Comparison of ENCODE assay signal across 8 cellular contexts in the genomic region with DNA sequence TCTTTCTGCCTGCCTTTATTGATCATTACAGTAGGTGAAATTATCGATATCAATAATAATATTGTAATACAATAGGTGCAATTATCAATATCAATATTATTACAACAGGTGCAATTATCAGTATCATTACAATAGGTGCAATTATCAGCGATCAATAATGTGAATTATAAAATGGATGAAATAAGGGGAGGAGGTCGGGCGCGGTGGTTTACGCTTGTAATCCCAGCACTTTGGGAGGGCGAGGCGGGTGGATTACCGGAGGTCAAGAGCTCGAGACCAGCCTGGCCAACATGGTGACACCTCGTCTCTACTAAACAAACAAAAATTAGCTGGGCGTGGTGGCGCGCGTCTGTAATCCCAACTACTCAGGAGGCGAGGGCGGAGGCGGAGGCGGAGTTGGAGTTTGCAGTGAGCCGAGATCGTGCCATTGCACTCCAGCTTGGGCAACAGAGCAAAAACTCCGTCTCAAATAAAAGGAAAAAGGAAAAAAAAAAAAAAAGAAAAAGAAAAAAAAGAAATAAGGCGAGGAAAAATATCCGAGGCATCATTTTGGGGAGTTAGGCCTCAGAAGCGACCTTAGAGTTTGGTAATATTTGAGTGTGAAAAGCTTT. TPM values are rescaled to one million over a fixed set of nuclear protein-coding genes. Genes with fewer than 3 reads are reported as not detected.
A peak's percentile ranks its signal among the peaks of the same experiment; 100 is the strongest.
DNase-seq lines count a peak whose midpoint lies in the region; ATAC-seq, FAIRE-seq and TF ChIP-seq lines count a peak whose summit lies in the region.

No MANE protein-coding gene starts in this region.

- peak overlapping the region; percentile 99 for H3K9ac ChIP-seq in astrocyte (ENCODE audit: low read length)

- peaks cover 31% of the 10 kb centered on the region for H3K4me1 Mint-ChIP-seq in T-helper 1 cell treated with Interleukin-12 subunit alpha and Interleukin-12 subunit beta and Interleukin-4 antibody, amounts not matched to agents 30 μg/mL and 1 μg/mL, for 36 hours (ENCODE audit: low read depth)
- H3K4me1 Mint-ChIP-seq in astrocyte (ENCODE audit: low read depth, unreplicated experiment), result peaks cover 16% of the 10 kb centered on the region

- DNase-seq in DMS79 treated with DMSO at 0.1 percent for 48 hours (lab: John Stamatoyannopoulos, UW) (peak; percentile 16), NCI-H1105 (lab: John Stamatoyannopoulos, UW) (peak; percentile 71), astrocyte (ENCODE audit: low read depth) (peak; percentile 26), iPS DF 6.9 (ENCODE audit: low read depth, low spot score) (peak; percentile 20), gastrocnemius medialis (peak; percentile 67 to 86), cerebellar nuclear complex (lab: John Stamatoyannopoulos, UW) (no peak)

- peaks cover 36% of the 10 kb centered on the region for H4K20me1 ChIP-seq in astrocyte (ENCODE audit: insufficient read depth, low read length)

- TF ChIP-seq POLR2A in gastrocnemius medialis (IDR thresholded peaks at IDR 0.05), result no peak

- intact Hi-C loops in gastrocnemius medialis (cut with DNase I; ENCODE audit: low total_unique reads), result loop anchor here (1.0 kb wide), 2 partner anchors 32 to 438 kb away; a partner anchor contains a TSS

- no peaks in the 10 kb centered on the region for H3K9me3 ChIP-seq in astrocyte (ENCODE audit: insufficient read depth, low read depth, low read length)
- no peaks in the 10 kb centered on the region for H3K9me3 ChIP-seq in iPS DF 6.9 (ENCODE audit: control insufficient read depth, insufficient read depth, low read length)
- no peaks in the 10 kb centered on the region for H3K9me3 ChIP-seq in gastrocnemius medialis

- H3K4me1 ChIP-seq in astrocyte (ENCODE audit: insufficient read depth, low read length), result peaks cover 14% of the 10 kb centered on the region
- H3K4me1 ChIP-seq in iPS DF 6.9 (ENCODE audit: control insufficient read depth, insufficient read depth, low read length), result no peaks in the 10 kb centered on the region
- H3K4me1 ChIP-seq in gastrocnemius medialis, result peaks cover 31 to 46% of the 10 kb centered on the region in 2 donors

- H3K36me3 ChIP-seq in astrocyte (ENCODE audit: insufficient read depth, low read length), result peaks cover 5% of the 10 kb centered on the region
- H3K36me3 ChIP-seq in iPS DF 6.9 (ENCODE audit: control insufficient read depth, insufficient read depth, low read length), result no peaks in the 10 kb centered on the region
- H3K36me3 ChIP-seq in gastrocnemius medialis, result no peaks in the 10 kb centered on the region

- in situ Hi-C loops in gastrocnemius medialis (cut with MboI; ENCODE audit: low sequenced_read_pairs in 4 of 4), result loop anchor here in 2 of 4 donors (10.0 to 25.0 kb wide), 2 partner anchors 635 to 773 kb away; no protein-coding TSS in a partner anchor

- no peak for FAIRE-seq in astrocyte (lab: Jason Lieb, UNC)

- H3K27ac ChIP-seq in astrocyte (ENCODE audit: low read depth, low read length), result peak overlapping the region; percentile 98
- H3K27ac ChIP-seq in iPS DF 6.9 (ENCODE audit: low read length), result no peak overlapping the region
- H3K27ac ChIP-seq in gastrocnemius medialis, result peak overlapping the region; percentile 96 to 100 (median 98)

- no CpG with 5 or more reads among the region's 25 CpGs for WGBS in iPS DF 6.9 (ENCODE audit: insufficient coverage, insufficient read length)

- ATAC-seq in gastrocnemius medialis (peak; percentile 59 to 65), HG02759 (IDR thresholded peaks at IDR 0.05; ENCODE audit: unreplicated experiment) (no peak)

- peak overlapping the region; percentile 20 for H2AFZ ChIP-seq in astrocyte (ENCODE audit: low read depth, low read length)

- no peaks in the 10 kb centered on the region for H3K9me3 Mint-ChIP-seq in T-helper 1 cell treated with Interleukin-12 subunit alpha and Interleukin-12 subunit beta and Interleukin-4 antibody, amounts not matched to agents 30 μg/mL and 1 μg/mL, for 36 hours
- no peaks in the 10 kb centered on the region for H3K9me3 Mint-ChIP-seq in astrocyte (ENCODE audit: unreplicated experiment)

- no peaks in the 10 kb centered on the region for H3K27me3 ChIP-seq in astrocyte (ENCODE audit: insufficient read depth, low read length)
- H3K27me3 ChIP-seq in iPS DF 6.9 (ENCODE audit: control insufficient read depth, insufficient read depth, low read length), result no peaks in the 10 kb centered on the region
- no peaks in the 10 kb centered on the region for H3K27me3 ChIP-seq in gastrocnemius medialis

- peaks cover 18% of the 10 kb centered on the region for H3K36me3 Mint-ChIP-seq in T-helper 1 cell treated with Interleukin-12 subunit alpha and Interleukin-12 subunit beta and Interleukin-4 antibody, amounts not matched to agents 30 μg/mL and 1 μg/mL, for 36 hours (ENCODE audit: low read depth)
- no peaks in the 10 kb centered on the region for H3K36me3 Mint-ChIP-seq in astrocyte (ENCODE audit: low read depth, unreplicated experiment)

- no peak for TF ChIP-seq CTCF in astrocyte (IDR thresholded peaks at IDR 0.05; ENCODE audit: insufficient read depth, low read depth, low read length)
- TF ChIP-seq CTCF in gastrocnemius medialis (IDR thresholded peaks at IDR 0.05 in 4 of 5, conservative IDR thresholded peaks at IDR 0.05 in 1 of 5), result no peak

- peak overlapping the region; percentile 87 for H3K4me2 ChIP-seq in astrocyte (ENCODE audit: low read length)

- H3K4me3 ChIP-seq in astrocyte (ENCODE audit: insufficient read depth, low read depth, low read length), result peak overlapping the region; percentile 97
- peak overlapping the region; percentile 100; the same call in 1 of the 2 replicates for H3K4me3 ChIP-seq in iPS DF 6.9 (ENCODE audit: low read length)
- peak overlapping the region; percentile 87 to 99 (median 98) for H3K4me3 ChIP-seq in gastrocnemius medialis

- H3K79me2 ChIP-seq in astrocyte (ENCODE audit: insufficient read depth, low read length), result peaks cover 44% of the 10 kb centered on the region

- peak overlapping the region; percentile 91 for H3K4me3 Mint-ChIP-seq in T-helper 1 cell treated with Interleukin-12 subunit alpha and Interleukin-12 subunit beta and Interleukin-4 antibody, amounts not matched to agents 30 μg/mL and 1 μg/mL, for 36 hours
- H3K4me3 Mint-ChIP-seq in astrocyte (ENCODE audit: unreplicated experiment), result peak overlapping the region; percentile 90

- H3K27ac Mint-ChIP-seq in T-helper 1 cell treated with Interleukin-12 subunit alpha and Interleukin-12 subunit beta and Interleukin-4 antibody, amounts not matched to agents 30 μg/mL and 1 μg/mL, for 36 hours, result peak overlapping the region; percentile 98
- H3K27ac Mint-ChIP-seq in astrocyte (ENCODE audit: unreplicated experiment), result peak overlapping the region; percentile 97

- peaks cover 3% of the 10 kb centered on the region for H3K27me3 Mint-ChIP-seq in T-helper 1 cell treated with Interleukin-12 subunit alpha and Interleukin-12 subunit beta and Interleukin-4 antibody, amounts not matched to agents 30 μg/mL and 1 μg/mL, for 36 hours (ENCODE audit: low read depth)
- H3K27me3 Mint-ChIP-seq in astrocyte (ENCODE audit: low read depth, unreplicated experiment), result no peaks in the 10 kb centered on the region

RNA-seq across cellular contexts. Expression of a gene that starts 0.6 kb away (rescaled TPM):
- total RNA-seq in astrocyte (67.1 and 73.1 TPM in 2 replicates), gastrocnemius medialis (100 to 1,000 TPM; 120 to 147 (median 137) TPM)

RNA-seq across cellular contexts. Expression of a gene that starts 32.4 kb away (rescaled TPM):
- total RNA-seq in astrocyte (128 and 152 TPM in 2 replicates), gastrocnemius medialis (10 to 100 TPM; 37.9 to 86.0 (median 53.5) TPM)

Comparison
In these comparisons a context has a peak if more than half of its experiments do, and no peak if none do; other contexts are left out.
1. DNase-seq: peak in DMS79 treated with DMSO at 0.1 percent for 48 hours (single experiment), NCI-H1105 (single experiment), astrocyte (single experiment), iPS DF 6.9 (single experiment) and gastrocnemius medialis (2 of 2); none in cerebellar nuclear complex (0 of 2).
2. Peak in every context shown above with its lines, with median percentiles within 50 percentile points of each other: H3K4me3 ChIP-seq.